ENCODE assay signal across 16 cellular contexts in genomic region chr7:149130572-149131198, GRCh38. TPM values are rescaled to one million over a fixed set of nuclear protein-coding genes. Genes with fewer than 3 reads are reported as not detected.
A peak's percentile ranks its signal among the peaks of the same experiment; 100 is the strongest.
DNase-seq lines count a peak whose midpoint lies in the region; ATAC-seq and TF ChIP-seq lines count a peak whose summit lies in the region.
"Had no signal": no experiment of that assay in that cellular context is flagged by ENCODE, and none has a peak within 500 bp of the region (broad histone marks: within the 10 kb centered on the region; RNA-seq: fewer than 3 reads in every experiment).

No MANE protein-coding gene starts in this region.

- no peak overlapping the region for H2AFZ ChIP-seq in HCT116 (ENCODE audit: low read depth, low read length, poor library complexity, severe bottlenecking)

- RAD21 ChIA-PET in HCT116 (lab: Charles Lee; ENCODE audit: low non-redundant PET in 1 of 2, low total read pairs in 2 of 2, uncharacterized antibody in 2 of 2, unreplicated experiment in 2 of 2): no interaction called here

- no peak for TF ChIP-seq POLR2A in HCT116 (IDR thresholded peaks at IDR 0.05; ENCODE audit: borderline replicate concordance, extremely low read depth, insufficient read depth, insufficient read length)

- CTCF ChIA-PET in activated CD8-positive, alpha-beta T cell treated with anti-CD3 and anti-CD28 coated beads, Interleukin-2, amount 10 ng/mL, durations not matched to agents 7 days and 5 days (lab: Charles Lee): no interaction called here
- CTCF ChIA-PET in activated CD8-positive, alpha-beta T cell treated with anti-CD3 and anti-CD28 coated beads for 36 hours (lab: Charles Lee): interaction anchor here (2.7 kb wide), 1 partner anchor 16 kb away, joined by 9 read pairs; the partner anchor contains the start of gene ZNF398
- CTCF ChIA-PET in HCT116 (lab: Charles Lee) (no interaction called here), WTC11 (lab: Charles Lee) (no interaction called here)

- no peaks in the 10 kb centered on the region for H3K9me2 ChIP-seq in HCT116 (ENCODE audit: insufficient read depth)

- H3K36me3 Mint-ChIP-seq in activated CD8-positive, alpha-beta T cell treated with anti-CD3 and anti-CD28 coated beads, Interleukin-2, amount 10 ng/mL, durations not matched to agents 7 days and 5 days (ENCODE audit: low read depth): peaks cover 53% of the 10 kb centered on the region
- peaks cover 57% of the 10 kb centered on the region for H3K36me3 Mint-ChIP-seq in activated CD8-positive, alpha-beta T cell treated with anti-CD3 and anti-CD28 coated beads for 36 hours (ENCODE audit: low read depth)
- H3K36me3 Mint-ChIP-seq in WTC11 (peaks cover 35% of the 10 kb centered on the region), neural crest cell (ENCODE audit: low read depth) (peaks cover 15% of the 10 kb centered on the region)

- H3K4me3 Mint-ChIP-seq in activated CD8-positive, alpha-beta T cell treated with anti-CD3 and anti-CD28 coated beads, Interleukin-2, amount 10 ng/mL, durations not matched to agents 7 days and 5 days: no peak overlapping the region
- no peak overlapping the region for H3K4me3 Mint-ChIP-seq in activated CD8-positive, alpha-beta T cell treated with anti-CD3 and anti-CD28 coated beads for 36 hours
- no peak overlapping the region for H3K4me3 Mint-ChIP-seq in WTC11
- H3K4me3 Mint-ChIP-seq in neural crest cell: peak overlapping the region; percentile 23

- H3K27ac ChIP-seq in HCT116 (ENCODE audit: low read depth, low read length): no peak overlapping the region
- H3K27ac ChIP-seq: RWPE1 had no signal

- POLR2A ChIA-PET in activated CD8-positive, alpha-beta T cell treated with anti-CD3 and anti-CD28 coated beads, Interleukin-2, amount 10 ng/mL, durations not matched to agents 7 days and 5 days (lab: Charles Lee): no interaction called here
- POLR2A ChIA-PET in activated CD8-positive, alpha-beta T cell treated with anti-CD3 and anti-CD28 coated beads for 36 hours (lab: Charles Lee): interaction anchor here (1.0 kb wide), 1 partner anchor 16 kb away, joined by 4 read pairs; the partner anchor contains the start of gene ZNF398
- POLR2A ChIA-PET in HCT116 (lab: Charles Lee): no interaction called here
- POLR2A ChIA-PET in WTC11 (lab: Charles Lee): no interaction called here

- DNase-seq in activated CD8-positive, alpha-beta T cell treated with anti-CD3 and anti-CD28 coated beads, Interleukin-2, amount 10 ng/mL, durations not matched to agents 7 days and 5 days: no peak
- no peak for DNase-seq in activated CD8-positive, alpha-beta T cell treated with anti-CD3 and anti-CD28 coated beads for 36 hours
- DNase-seq in HCT116 (ENCODE audit: low read depth, low spot score): no peak
- DNase-seq in WTC11 (ENCODE audit: low spot score): no peak
- DNase-seq in neural crest cell (ENCODE audit: low read depth, low spot score): no peak
- DNase-seq in NCI-H748 (lab: John Stamatoyannopoulos, UW; ENCODE audit: unreplicated experiment): no peak
- DNase-seq: CD8-positive, alpha-beta memory T cell; DMS79; MM.1S; NCI-H1105; NCI-H2081; NCI-H446 treated with DMSO at 0.1 percent for 48 hours; NCI-H69; PC-3 had no signal

- H3K79me2 ChIP-seq in HCT116 (ENCODE audit: insufficient read depth, low read length): peaks cover 14% of the 10 kb centered on the region

- H3K4me1 ChIP-seq in HCT116 (ENCODE audit: control insufficient read depth in 1 of 2, insufficient read depth in 2 of 2, low read length in 2 of 2): peaks cover 6 to 12% of the 10 kb centered on the region in 2 experiments; a peak in 3 of 4 replicates

- H3K27me3 ChIP-seq in HCT116 (ENCODE audit: insufficient read depth, low read length): no peaks in the 10 kb centered on the region

- H3K9me3 ChIP-seq in HCT116 (ENCODE audit: control insufficient read depth in 1 of 2, insufficient read depth in 1 of 2, low read depth in 1 of 2, low read length in 2 of 2): peaks cover 0 to 13% of the 10 kb centered on the region in 2 experiments; a peak in 3 of 4 replicates

- no peak overlapping the region for H3K4me3 ChIP-seq in HCT116 (replicated peaks in 1 of 2; ENCODE audit: low read depth in 1 of 2, low read length in 2 of 2)

- TF ChIP-seq CTCF in activated CD8-positive, alpha-beta T cell treated with anti-CD3 and anti-CD28 coated beads for 36 hours (IDR thresholded peaks at IDR 0.05): no peak
- no peak for TF ChIP-seq CTCF in HCT116 (IDR thresholded peaks at IDR 0.05 in 2 of 3, conservative IDR thresholded peaks at IDR 0.05 in 1 of 3; ENCODE audit: borderline replicate concordance in 1 of 3, insufficient read depth in 1 of 3, low read depth in 2 of 3, low read length in 2 of 3)
- no peak for TF ChIP-seq CTCF in WTC11 (IDR thresholded peaks at IDR 0.05)
- TF ChIP-seq CTCF in neural crest cell (conservative IDR thresholded peaks at IDR 0.05): no peak

- no peak overlapping the region for H3K9ac ChIP-seq in HCT116 (ENCODE audit: low read length)

- BruUV-seq in HCT116 (replicated peaks; lab: Mats Ljungman, UMichigan): TSS peak; percentile 13

- no peak for ATAC-seq in activated CD8-positive, alpha-beta T cell treated with anti-CD3 and anti-CD28 coated beads, Interleukin-2, amount 10 ng/mL, durations not matched to agents 7 days and 5 days
- ATAC-seq in activated CD8-positive, alpha-beta T cell treated with anti-CD3 and anti-CD28 coated beads for 36 hours: no peak
- no peak for ATAC-seq in HCT116
- ATAC-seq in WTC11: no peak
- ATAC-seq in GM19452 (IDR thresholded peaks at IDR 0.05; ENCODE audit: unreplicated experiment): no peak
- ATAC-seq: PC-3 had no signal

- intact Hi-C loops in activated CD8-positive, alpha-beta T cell treated with anti-CD3 and anti-CD28 coated beads for 36 hours (cut with micrococcal nuclease): no loop called here
- intact Hi-C loops in HCT116 (cut with micrococcal nuclease): no loop called here

- no peak overlapping the region for H3K4me2 ChIP-seq in HCT116 (ENCODE audit: low read length)

- peak overlapping the region; percentile 13 for H3K27ac Mint-ChIP-seq in activated CD8-positive, alpha-beta T cell treated with anti-CD3 and anti-CD28 coated beads, Interleukin-2, amount 10 ng/mL, durations not matched to agents 7 days and 5 days
- no peak overlapping the region for H3K27ac Mint-ChIP-seq in activated CD8-positive, alpha-beta T cell treated with anti-CD3 and anti-CD28 coated beads for 36 hours
- H3K27ac Mint-ChIP-seq in WTC11 (peak overlapping the region; percentile 56; the same call in 1 of the 2 replicates), neural crest cell (ENCODE audit: unreplicated experiment) (no peak overlapping the region)

- no peaks in the 10 kb centered on the region for H3K27me3 Mint-ChIP-seq in activated CD8-positive, alpha-beta T cell treated with anti-CD3 and anti-CD28 coated beads, Interleukin-2, amount 10 ng/mL, durations not matched to agents 7 days and 5 days (ENCODE audit: low read depth)
- no peaks in the 10 kb centered on the region for H3K27me3 Mint-ChIP-seq in activated CD8-positive, alpha-beta T cell treated with anti-CD3 and anti-CD28 coated beads for 36 hours
- H3K27me3 Mint-ChIP-seq in WTC11 (ENCODE audit: low read depth) (peaks cover 6% of the 10 kb centered on the region; the same call in 1 of the 2 replicates), neural crest cell (ENCODE audit: low read depth) (no peaks in the 10 kb centered on the region)

- no peak for TF ChIP-seq RAD21 in HCT116 (IDR thresholded peaks at IDR 0.05; ENCODE audit: low read depth)

- H4K20me1 ChIP-seq in HCT116 (ENCODE audit: insufficient read depth): no peaks in the 10 kb centered on the region

- H3K9me3 Mint-ChIP-seq in activated CD8-positive, alpha-beta T cell treated with anti-CD3 and anti-CD28 coated beads, Interleukin-2, amount 10 ng/mL, durations not matched to agents 7 days and 5 days (ENCODE audit: insufficient read depth): peaks cover 7% of the 10 kb centered on the region
- H3K9me3 Mint-ChIP-seq in activated CD8-positive, alpha-beta T cell treated with anti-CD3 and anti-CD28 coated beads for 36 hours: peaks cover 8% of the 10 kb centered on the region
- H3K9me3 Mint-ChIP-seq in WTC11: peaks cover 10% of the 10 kb centered on the region
- H3K9me3 Mint-ChIP-seq in neural crest cell: peaks cover 6% of the 10 kb centered on the region

- peaks cover 13% of the 10 kb centered on the region for H3K4me1 Mint-ChIP-seq in activated CD8-positive, alpha-beta T cell treated with anti-CD3 and anti-CD28 coated beads, Interleukin-2, amount 10 ng/mL, durations not matched to agents 7 days and 5 days (ENCODE audit: low read depth)
- peaks cover 10% of the 10 kb centered on the region for H3K4me1 Mint-ChIP-seq in activated CD8-positive, alpha-beta T cell treated with anti-CD3 and anti-CD28 coated beads for 36 hours (ENCODE audit: low read depth)
- peaks cover 14% of the 10 kb centered on the region for H3K4me1 Mint-ChIP-seq in WTC11
- H3K4me1 Mint-ChIP-seq in neural crest cell: peaks cover 16% of the 10 kb centered on the region

- H3K36me3 ChIP-seq in HCT116 (ENCODE audit: control insufficient read depth in 1 of 2, insufficient read depth in 2 of 2, low read length in 2 of 2): peaks cover 2 to 20% of the 10 kb centered on the region in 2 experiments; a peak in 2 of 4 replicates

TF ChIP-seq in HCT116, 20 proteins besides CTCF, POLR2A, EP300 and RAD21 (continues in another document):
- TF ChIP-seq CBX3 (IDR thresholded peaks at IDR 0.05; ENCODE audit: low read depth): 0 out of 2 replicates have a peak, but pooled peaks have one; percentile 22

TF ChIP-seq in WTC11, 78 proteins besides CTCF, POLR2A, EP300 and RAD21 (continues in another document):
- TF ChIP-seq FOXK1 (CRISPR knock-in tag; IDR thresholded peaks at IDR 0.05) (no peak), ZNF317 (CRISPR knock-in tag; IDR thresholded peaks at IDR 0.05; ENCODE audit: borderline replicate concordance, low read depth) (no peak)

RNA-seq across cellular contexts. Expression of gene ZNF425, which starts 4.6 kb away (rescaled TPM):
- under 1 TPM; 0.47 to 0.55 TPM for total RNA-seq in activated CD8-positive, alpha-beta T cell treated with anti-CD3 and anti-CD28 coated beads, Interleukin-2, amount 10 ng/mL, durations not matched to agents 7 days and 5 days
- under 1 TPM; 0.22 to 0.29 TPM for total RNA-seq in activated CD8-positive, alpha-beta T cell treated with anti-CD3 and anti-CD28 coated beads for 36 hours
- total RNA-seq in HCT116 (2021; ENCODE audit: unreplicated experiment) (2.1 TPM), WTC11 (2021) (3.8 to 5.8 TPM (median 4.9 TPM) in 3 replicates), neural crest cell (4.9 and 5.8 TPM in 2 replicates)
- 1.2 and 1.5 TPM in 2 replicates for polyA plus RNA-seq in HCT116 (2012)

RNA-seq across cellular contexts. Expression of gene ZNF398, which starts 16.6 kb away (rescaled TPM):
- total RNA-seq in activated CD8-positive, alpha-beta T cell treated with anti-CD3 and anti-CD28 coated beads, Interleukin-2, amount 10 ng/mL, durations not matched to agents 7 days and 5 days: 10 to 100 TPM; 11.8 to 13.3 TPM
- 1 to 10 TPM; 7.2 to 8.7 TPM for total RNA-seq in activated CD8-positive, alpha-beta T cell treated with anti-CD3 and anti-CD28 coated beads for 36 hours
- total RNA-seq in HCT116 (2021; ENCODE audit: unreplicated experiment) (14.1 TPM), WTC11 (2021) (57.8 to 63.2 TPM (median 58.9 TPM) in 3 replicates), neural crest cell (19.6 and 20.2 TPM in 2 replicates)
- 6.2 and 7.2 TPM in 2 replicates for polyA plus RNA-seq in HCT116 (2012)

RNA-seq across cellular contexts. Expression of gene ZNF786, which starts 40.2 kb away (rescaled TPM):
- 1 to 10 TPM; 7.4 to 7.6 TPM for total RNA-seq in activated CD8-positive, alpha-beta T cell treated with anti-CD3 and anti-CD28 coated beads, Interleukin-2, amount 10 ng/mL, durations not matched to agents 7 days and 5 days
- 1 to 10 TPM; 4.0 to 4.3 TPM for total RNA-seq in activated CD8-positive, alpha-beta T cell treated with anti-CD3 and anti-CD28 coated beads for 36 hours
- total RNA-seq in HCT116 (2021; ENCODE audit: unreplicated experiment) (8.5 TPM), WTC11 (2021) (11.4 to 13.0 TPM (median 11.8 TPM) in 3 replicates), neural crest cell (16.2 and 17.1 TPM in 2 replicates)
- polyA plus RNA-seq in HCT116 (2012): 3.3 and 4.0 TPM in 2 replicates

Comparison
In these comparisons a context has a peak if more than half of its experiments do, and no peak if none do; other contexts are left out.
1. H3K27ac Mint-ChIP-seq: peak in activated CD8-positive, alpha-beta T cell treated with anti-CD3 and anti-CD28 coated beads, Interleukin-2, amount 10 ng/mL, durations not matched to agents 7 days and 5 days (single experiment) and WTC11 (single experiment); none in activated CD8-positive, alpha-beta T cell treated with anti-CD3 and anti-CD28 coated beads for 36 hours (single experiment) and neural crest cell (single experiment).